In the genomic region with DNA sequence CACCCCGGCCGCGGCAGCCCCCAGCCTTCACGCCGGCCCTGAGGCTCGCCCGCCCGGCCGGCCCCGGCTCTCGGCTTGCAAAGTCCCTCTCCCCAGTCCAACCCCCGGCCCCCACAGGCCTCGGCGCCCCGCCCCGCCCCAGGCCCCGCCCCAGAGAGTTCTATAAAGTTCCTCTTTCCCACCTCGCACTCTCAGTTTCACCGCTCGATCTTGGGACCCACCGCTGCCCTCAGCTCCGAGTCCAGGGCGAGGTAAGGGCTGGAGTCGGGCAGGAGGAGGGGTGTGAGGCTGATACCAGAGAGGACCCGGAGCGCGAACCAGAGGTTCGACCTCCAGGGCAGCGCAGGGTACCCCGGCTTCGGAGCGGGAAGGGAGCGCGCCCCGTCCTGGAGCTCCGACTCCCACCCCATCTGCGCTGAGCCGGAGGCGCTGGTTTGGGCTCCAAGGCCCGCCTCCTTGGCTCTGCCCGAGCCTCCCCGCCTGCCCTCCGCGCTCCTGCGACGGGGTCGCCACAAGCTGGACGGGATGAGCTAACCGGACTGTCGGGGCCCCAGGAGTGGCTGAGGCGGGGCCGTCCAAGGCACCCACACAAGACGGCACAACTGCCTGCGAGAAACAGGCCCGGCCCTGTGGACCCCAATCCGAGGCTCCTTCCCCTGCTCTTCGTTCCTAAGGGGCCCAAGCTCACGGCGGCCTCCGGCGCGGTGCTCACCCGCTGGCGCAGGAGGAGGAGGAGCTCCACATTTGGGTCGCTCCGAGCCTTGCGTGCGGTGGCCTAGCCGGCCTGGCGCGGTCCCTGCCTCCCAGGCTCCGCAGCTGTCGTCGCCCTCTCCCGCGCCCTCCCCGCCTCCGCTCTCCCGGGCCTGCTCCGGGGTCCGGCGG, we compare ENCODE assay signal across 9 cellular contexts. TPM values are rescaled to one million over a fixed set of nuclear protein-coding genes. Genes with fewer than 3 reads are reported as not detected.
DNase-seq lines count a peak whose midpoint lies in the region; ATAC-seq and TF ChIP-seq lines count a peak whose summit lies in the region.
"Had no signal": no experiment of that assay in that cellular context is flagged by ENCODE, and none has a peak within 500 bp of the region (broad histone marks: within the 10 kb centered on the region; RNA-seq: fewer than 3 reads in every experiment).

A gene (plus strand): TSS at position 194 of the 882 bp plus-strand sequence. CDS start 1,401 bp downstream, outside the sequence.

- DNase-seq in GM06990 (ENCODE audit: extremely low read depth, insufficient read length) (peak; percentile 89), GM23248 (peak; percentile 28), cardiac fibroblast (ENCODE audit: low read depth in 2 of 2) (peak in 1 of 2 donors; percentile 5), mesothelial cell of epicardium (ENCODE audit: low spot score in 2 of 2, unreplicated experiment in 2 of 2) (no peak), NCI-H146 (lab: John Stamatoyannopoulos, UW) (no peak), hippocampal formation (lab: John Stamatoyannopoulos, UW) (no peak)

- peak within 1 kb of the TSS; percentile 98 for H3K4me3 Mint-ChIP-seq in T-helper 1 cell treated with Interleukin-12 subunit alpha and Interleukin-12 subunit beta and Interleukin-4 antibody, amounts not matched to agents 30 μg/mL and 1 μg/mL, for 36 hours
- H3K4me3 Mint-ChIP-seq in mesothelial cell of epicardium = peak within 1 kb of the TSS; percentile 50
- H3K4me3 Mint-ChIP-seq in stimulated activated memory B cell treated with anti-CD40 and anti-IgM and Interleukin-4, amounts not matched to agents 10 μg/mL and 1 μg/mL and 100 μg/mL, for 72 hours = peak within 1 kb of the TSS; percentile 96

- H3K4me1 Mint-ChIP-seq in T-helper 1 cell treated with Interleukin-12 subunit alpha and Interleukin-12 subunit beta and Interleukin-4 antibody, amounts not matched to agents 30 μg/mL and 1 μg/mL, for 36 hours (ENCODE audit: low read depth) = peaks cover 48% of the 10 kb centered on the region
- H3K4me1 Mint-ChIP-seq in mesothelial cell of epicardium = peaks cover 16% of the 10 kb centered on the region
- peaks cover 57% of the 10 kb centered on the region for H3K4me1 Mint-ChIP-seq in stimulated activated memory B cell treated with anti-CD40 and anti-IgM and Interleukin-4, amounts not matched to agents 10 μg/mL and 1 μg/mL and 100 μg/mL, for 72 hours

- TF ChIP-seq CTCF in GM06990 (IDR thresholded peaks at IDR 0.05; ENCODE audit: insufficient read depth, low read length, poor library complexity, severe bottlenecking) = no peak
- TF ChIP-seq CTCF in cardiac fibroblast (IDR thresholded peaks at IDR 0.05; ENCODE audit: low read depth, low read length) = no peak
- no peak for TF ChIP-seq CTCF in mesothelial cell of epicardium (IDR thresholded peaks at IDR 0.05; ENCODE audit: unreplicated experiment)

- H3K36me3 ChIP-seq in GM06990 (ENCODE audit: control insufficient read depth, insufficient read depth, low read length) = peaks cover 34% of the 10 kb centered on the region
- no peaks in the 10 kb centered on the region for H3K36me3 ChIP-seq in GM23248 (ENCODE audit: low read depth)

- H3K79me2 ChIP-seq in GM23248 (ENCODE audit: insufficient read depth) = no peaks in the 10 kb centered on the region

- H3F3A ChIP-seq in GM23248 (ENCODE audit: insufficient read depth) = no peaks in the 10 kb centered on the region

- H2AFZ ChIP-seq in GM23248 = no peak within 1 kb of the TSS

- WGBS in GM23248 (ENCODE audit: low coverage in 1 of 2, low lambda C conversion rate in 2 of 2, missing lambda C conversion rate in 2 of 2), 2 experiments = 2 to 3% methylated on average over 47 to 69 of the region's 82 CpGs

- no peaks in the 10 kb centered on the region for H3K27me3 ChIP-seq in GM06990 (replicated peaks; ENCODE audit: control insufficient read depth, insufficient read depth, low read length)
- H3K27me3 ChIP-seq in GM23248 (replicated peaks; ENCODE audit: insufficient read depth) = peaks cover 74% of the 10 kb centered on the region

- H3K4me1 ChIP-seq in GM23248 (ENCODE audit: insufficient read depth) = no peaks in the 10 kb centered on the region

- peak within 1 kb of the TSS; percentile 96 for H3K27ac Mint-ChIP-seq in T-helper 1 cell treated with Interleukin-12 subunit alpha and Interleukin-12 subunit beta and Interleukin-4 antibody, amounts not matched to agents 30 μg/mL and 1 μg/mL, for 36 hours
- no peak within 1 kb of the TSS for H3K27ac Mint-ChIP-seq in mesothelial cell of epicardium
- H3K27ac Mint-ChIP-seq in stimulated activated memory B cell treated with anti-CD40 and anti-IgM and Interleukin-4, amounts not matched to agents 10 μg/mL and 1 μg/mL and 100 μg/mL, for 72 hours = peak within 1 kb of the TSS; percentile 93

- H3K9ac ChIP-seq in GM23248 = no peak within 1 kb of the TSS

- H3K9me2 ChIP-seq in GM23248 (ENCODE audit: insufficient read depth) = no peaks in the 10 kb centered on the region

- in situ Hi-C loops in GM23248 (cut with MboI) = no loop called here

- no peaks in the 10 kb centered on the region for H3K9me3 ChIP-seq in GM23248 (ENCODE audit: low read depth)

- H3K4me2 ChIP-seq in GM23248 (ENCODE audit: unreplicated experiment) = no peak within 1 kb of the TSS

- no peaks in the 10 kb centered on the region for H3K9me3 Mint-ChIP-seq in T-helper 1 cell treated with Interleukin-12 subunit alpha and Interleukin-12 subunit beta and Interleukin-4 antibody, amounts not matched to agents 30 μg/mL and 1 μg/mL, for 36 hours
- H3K9me3 Mint-ChIP-seq in mesothelial cell of epicardium = no peaks in the 10 kb centered on the region
- no peaks in the 10 kb centered on the region for H3K9me3 Mint-ChIP-seq in stimulated activated memory B cell treated with anti-CD40 and anti-IgM and Interleukin-4, amounts not matched to agents 10 μg/mL and 1 μg/mL and 100 μg/mL, for 72 hours

- peak; percentile 84 for ATAC-seq in stimulated activated memory B cell treated with anti-CD40 and anti-IgM and Interleukin-4, amounts not matched to agents 10 μg/mL and 1 μg/mL and 100 μg/mL, for 72 hours

- H3K4me3 ChIP-seq in GM06990 (replicated peaks; ENCODE audit: low read depth, low read length) (peak within 1 kb of the TSS; percentile 97), GM23248 (peak within 1 kb of the TSS; percentile 39; the same call in 1 of the 2 replicates), cardiac fibroblast (replicated peaks in 1 of 2; ENCODE audit: low read depth in 2 of 2, low read length in 2 of 2) (peak within 1 kb of the TSS; percentile 4 to 17)

- H3K27me3 Mint-ChIP-seq in T-helper 1 cell treated with Interleukin-12 subunit alpha and Interleukin-12 subunit beta and Interleukin-4 antibody, amounts not matched to agents 30 μg/mL and 1 μg/mL, for 36 hours (ENCODE audit: low read depth) = no peaks in the 10 kb centered on the region
- peaks cover 92% of the 10 kb centered on the region for H3K27me3 Mint-ChIP-seq in mesothelial cell of epicardium (ENCODE audit: low read depth)
- H3K27me3 Mint-ChIP-seq in stimulated activated memory B cell treated with anti-CD40 and anti-IgM and Interleukin-4, amounts not matched to agents 10 μg/mL and 1 μg/mL and 100 μg/mL, for 72 hours = no peaks in the 10 kb centered on the region

- no peak within 1 kb of the TSS for H3K27ac ChIP-seq in GM23248

- H3K36me3 Mint-ChIP-seq in T-helper 1 cell treated with Interleukin-12 subunit alpha and Interleukin-12 subunit beta and Interleukin-4 antibody, amounts not matched to agents 30 μg/mL and 1 μg/mL, for 36 hours (ENCODE audit: low read depth) = peaks cover 33% of the 10 kb centered on the region
- H3K36me3 Mint-ChIP-seq in mesothelial cell of epicardium = no peaks in the 10 kb centered on the region
- peaks cover 45% of the 10 kb centered on the region for H3K36me3 Mint-ChIP-seq in stimulated activated memory B cell treated with anti-CD40 and anti-IgM and Interleukin-4, amounts not matched to agents 10 μg/mL and 1 μg/mL and 100 μg/mL, for 72 hours

- H4K20me1 ChIP-seq in GM23248 (ENCODE audit: insufficient read depth) = no peaks in the 10 kb centered on the region

RNA-seq across cellular contexts. Expression of the gene that starts here (rescaled TPM):
- not detected in 2 replicates for total RNA-seq in GM23248 (2014; rRNA removed; shearing (Covaris generic))
- 0.23 and 0.70 TPM in 2 replicates for polyA plus RNA-seq in GM23248 (2016; fragmentation: Nextera tagmentation; extraction: Ambion mirVana)
- 0.11 TPM in 1 of 3 replicates, not detected in the others for total RNA-seq in mesothelial cell of epicardium
- total RNA-seq: myocyte had no signal

Comparison
In these comparisons a context has a peak if more than half of its experiments do, and no peak if none do; other contexts are left out.
1. Peak in DNase-seq and H3K4me3 ChIP-seq in GM23248; RNA of the gene not detected or under 1 TPM.
2. H3K4me3 ChIP-seq: peak in every context shown above with its lines; median percentile 97 in GM06990; 39 in GM23248; 10 in cardiac fibroblast.